In the genomic region with DNA sequence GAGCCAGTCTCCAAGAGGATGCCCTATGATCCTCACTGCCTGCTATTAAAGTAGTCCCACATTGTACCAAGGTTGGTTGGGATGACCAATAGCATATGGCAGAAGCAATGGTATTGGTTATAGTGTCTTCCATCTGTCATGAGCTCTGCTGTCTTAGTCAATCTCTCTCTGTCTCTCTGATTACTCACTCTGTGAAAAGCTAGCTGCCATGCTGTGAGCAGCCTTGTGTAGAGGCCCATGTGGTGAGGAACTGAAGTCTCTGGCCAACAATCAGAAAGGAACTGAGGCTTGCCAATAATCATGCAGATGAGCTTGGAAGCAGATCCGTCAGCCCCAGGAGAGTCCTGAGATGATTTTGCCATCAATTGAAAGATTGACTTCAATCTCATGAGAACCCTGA, we compare ENCODE assay signal across 24 cellular contexts.
"Had no signal": no experiment of that assay in that cellular context is flagged by ENCODE, and none has a peak within 500 bp of the region (broad histone marks: within the 10 kb centered on the region; RNA-seq: fewer than 3 reads in every experiment).

No MANE protein-coding gene starts in this region.

- H3K4me1 Mint-ChIP-seq: activated naive CD4-positive, alpha-beta T cell treated with anti-CD3 and anti-CD28 coated beads, Interleukin-2, amount 50 U/mL, for 24 hours had no signal

- FAIRE-seq: bronchial epithelial cell, keratinocyte, TTC549 had no signal

- H3K4me3 Mint-ChIP-seq: activated CD4-positive, alpha-beta T cell treated with anti-CD3 and anti-CD28 coated beads, Interleukin-2, amount 10 ng/mL, durations not matched to agents 24 days and 14 days; activated naive CD4-positive, alpha-beta T cell treated with anti-CD3 and anti-CD28 coated beads, Interleukin-2, amount 50 U/mL, for 24 hours; activated T-cell treated with anti-CD3 and anti-CD28 coated beads, Interleukin-2, amount 50 U/mL, for 72 hours; naive B cell; neural crest cell; T-helper 2 cell treated with Interferon-gamma antibody and Interleukin-4, amounts not matched to agents 5 μg/mL and 100 μg/mL, for 36 hours had no signal

- H3K9me3 Mint-ChIP-seq: activated naive CD4-positive, alpha-beta T cell treated with anti-CD3 and anti-CD28 coated beads, Interleukin-2, amount 50 U/mL, for 24 hours had no signal

- DNase-seq: activated CD4-positive, alpha-beta T cell treated with anti-CD3 and anti-CD28 coated beads, Interleukin-2, amount 10 ng/mL, durations not matched to agents 24 days and 14 days; activated gamma-delta T cell; activated T-cell treated with anti-CD3 and anti-CD28 coated beads, Interleukin-2, amount 50 U/mL, for 72 hours; dermis blood vessel endothelial cell; effector memory CD4-positive, alpha-beta T cell; esophagus squamous epithelium; foreskin fibroblast; glutamatergic neuron; hippocampal formation; left lung; naive B cell; stimulated activated CD4-positive, alpha-beta T cell treated with anti-CD3 and anti-CD28 coated beads, Interleukin-2, amount 100 ng/mL, for 24 hours; stimulated activated naive CD8-positive, alpha-beta T cell treated with anti-CD3 and anti-CD28 coated beads, Interleukin-15, Interleukin-2, amounts not matched to agents 100 U/mL and 50 U/mL, for 24 hours; uterus had no signal

- H3K27ac ChIP-seq: ascending aorta, esophagus squamous epithelium, left lung, right atrium auricular region, tibial nerve, uterus had no signal

- ATAC-seq: left lung; stimulated activated naive CD8-positive, alpha-beta T cell treated with anti-CD3 and anti-CD28 coated beads, Interleukin-15, Interleukin-2, amounts not matched to agents 100 U/mL and 50 U/mL, for 24 hours had no signal

- H3K4me1 ChIP-seq: ascending aorta, left lung, uterus had no signal

- H3K4me3 ChIP-seq: ascending aorta, esophagus squamous epithelium, left lung, right atrium auricular region, tibial nerve, uterus had no signal

- H3K27ac Mint-ChIP-seq: activated CD4-positive, alpha-beta T cell treated with anti-CD3 and anti-CD28 coated beads, Interleukin-2, amount 10 ng/mL, durations not matched to agents 24 days and 14 days; activated naive CD4-positive, alpha-beta T cell treated with anti-CD3 and anti-CD28 coated beads, Interleukin-2, amount 50 U/mL, for 24 hours; activated T-cell treated with anti-CD3 and anti-CD28 coated beads, Interleukin-2, amount 50 U/mL, for 72 hours; naive B cell; progenitor cell of endocrine pancreas; T-helper 2 cell treated with Interferon-gamma antibody and Interleukin-4, amounts not matched to agents 5 μg/mL and 100 μg/mL, for 36 hours had no signal

- H3K36me3 ChIP-seq: ascending aorta, esophagus squamous epithelium, left lung, right atrium auricular region, tibial nerve, uterus had no signal

- H3K27me3 ChIP-seq: ascending aorta, esophagus squamous epithelium, left lung, right atrium auricular region, tibial nerve, uterus had no signal

- H3K9me3 ChIP-seq: esophagus squamous epithelium, left lung, right atrium auricular region, tibial nerve, uterus had no signal
